In genomic region chr11:29100967-29101366, GRCh38 we compare ENCODE assay signal across 21 cellular contexts.
DNase-seq lines count a peak whose midpoint lies in the region; ATAC-seq, FAIRE-seq and TF ChIP-seq lines count a peak whose summit lies in the region.
"Had no signal": no experiment of that assay in that cellular context is flagged by ENCODE, and none has a peak within 500 bp of the region (broad histone marks: within the 10 kb centered on the region; RNA-seq: fewer than 3 reads in every experiment).

No MANE protein-coding gene starts in this region.

- H3K4me1 ChIP-seq in HepG2 (ENCODE audit: insufficient read depth, low read length) (no peaks in the 10 kb centered on the region), right lobe of liver (no peaks in the 10 kb centered on the region), IMR-90 (ENCODE audit: control insufficient read depth, insufficient read depth, low read length) (0 out of 2 replicates have a peak, but pooled peaks cover 2% of the 10 kb centered on the region), astrocyte (ENCODE audit: insufficient read depth, low read length) (no peaks in the 10 kb centered on the region)
- H3K4me1 ChIP-seq: BE2C, BLaER1 had no signal

- H2BK120ac ChIP-seq in IMR-90 (ENCODE audit: low read depth, low read length): peak overlapping the region; percentile 6; the same call in 1 of the 2 replicates

- no peaks in the 10 kb centered on the region for H3K36me3 ChIP-seq in HepG2 (replicated peaks in 1 of 2; ENCODE audit: control insufficient read depth in 1 of 2, insufficient read depth in 2 of 2, low read length in 2 of 2)
- H3K36me3 ChIP-seq in right lobe of liver: no peaks in the 10 kb centered on the region
- no peaks in the 10 kb centered on the region for H3K36me3 ChIP-seq in IMR-90 (ENCODE audit: control insufficient read depth, insufficient read depth, low read length)
- no peaks in the 10 kb centered on the region for H3K36me3 ChIP-seq in astrocyte (ENCODE audit: insufficient read depth, low read length)
- H3K36me3 ChIP-seq: BE2C, BLaER1 had no signal

- H2AK5ac ChIP-seq in IMR-90 (ENCODE audit: low read depth, low read length): no peak overlapping the region

- intact Hi-C loops in HepG2 (cut with micrococcal nuclease; ENCODE audit: unreplicated experiment): no loop called here
- intact Hi-C loops in right lobe of liver (cut with DNase I): no loop called here
- intact Hi-C loops in IMR-90 (cut with micrococcal nuclease): no loop called here

- no peak overlapping the region for H3K27ac Mint-ChIP-seq in astrocyte (ENCODE audit: unreplicated experiment)
- H3K27ac Mint-ChIP-seq: CD14-positive monocyte; CD4-positive, alpha-beta memory T cell; CD4-positive, CD25-positive, alpha-beta regulatory T cell had no signal

- H3K36me3 Mint-ChIP-seq in astrocyte (ENCODE audit: low read depth, unreplicated experiment): no peaks in the 10 kb centered on the region
- H3K36me3 Mint-ChIP-seq: CD14-positive monocyte; CD4-positive, alpha-beta memory T cell; CD4-positive, CD25-positive, alpha-beta regulatory T cell; CD8-positive, alpha-beta memory T cell had no signal

- H3K27me3 Mint-ChIP-seq in astrocyte (ENCODE audit: low read depth, unreplicated experiment): no peaks in the 10 kb centered on the region
- H3K27me3 Mint-ChIP-seq: CD4-positive, alpha-beta memory T cell; CD4-positive, CD25-positive, alpha-beta regulatory T cell; CD8-positive, alpha-beta memory T cell had no signal

- no peak overlapping the region for H3K23ac ChIP-seq in IMR-90 (ENCODE audit: low read depth, low read length)

- 24% methylated on average over 3 of the region's 3 CpGs for WGBS in HepG2 (ENCODE audit: low lambda C conversion rate)
- WGBS in right lobe of liver (ENCODE audit: insufficient coverage, low coverage, low lambda C conversion rate, missing lambda C conversion rate): 64% methylated on average over 3 of the region's 3 CpGs
- WGBS in IMR-90 (ENCODE audit: extremely low coverage in 2 of 2, insufficient read length in 1 of 2), 2 experiments: no CpG with 5 or more reads among the region's 3 CpGs

- no peak overlapping the region for H4K8ac ChIP-seq in IMR-90 (ENCODE audit: low read depth in 2 of 2, low read length in 2 of 2)

- no peak for DNase-seq in HepG2 (ENCODE audit: low spot score)
- DNase-seq in right lobe of liver: no peak
- no peak for DNase-seq in IMR-90
- DNase-seq in astrocyte (ENCODE audit: low read depth): no peak
- no peak for DNase-seq in KG1 (lab: John Stamatoyannopoulos, UW)
- no peak for DNase-seq in stimulated activated CD4-positive, alpha-beta T cell treated with anti-CD3 and anti-CD28 coated beads, Interleukin-4, amount 100 ng/mL, for 1 hour
- DNase-seq: ACHN; BE2C; C1 segment of cervical spinal cord; CD4-positive, alpha-beta memory T cell; CD4-positive, CD25-positive, alpha-beta regulatory T cell; CD8-positive, alpha-beta memory T cell; COR-L47; DMS79 treated with DMSO at 0.1 percent for 48 hours; GF-D8 had no signal

- ATAC-seq in HepG2 (no peak), right lobe of liver (no peak), IMR-90 (ENCODE audit: low read depth) (no peak), HG03095 (IDR thresholded peaks at IDR 0.05; ENCODE audit: unreplicated experiment) (no peak)

- in situ Hi-C loops in HepG2 (cut with HindIII; ENCODE audit: extremely low pct_ligation_motif_present, low pct_unique_long_range_greater_than_20kb) (no loop called here), IMR-90 (cut with MboI; ENCODE audit: low sequenced_read_pairs) (no loop called here)

- H2AFZ ChIP-seq in HepG2 (ENCODE audit: low read length): no peak overlapping the region
- no peak overlapping the region for H2AFZ ChIP-seq in IMR-90 (replicated peaks; ENCODE audit: low read length, poor library complexity)
- no peak overlapping the region for H2AFZ ChIP-seq in astrocyte (ENCODE audit: low read depth, low read length)

- TF ChIP-seq POLR2A in HepG2 (IDR thresholded peaks at IDR 0.05; ENCODE audit: insufficient read depth in 1 of 2, low read depth in 2 of 2, low read length in 2 of 2) (no peak), right lobe of liver (IDR thresholded peaks at IDR 0.05) (no peak), IMR-90 (IDR thresholded peaks at IDR 0.05; ENCODE audit: low read depth, low read length) (no peak)

- H3K9me3 ChIP-seq in HepG2 (ENCODE audit: low read length) (peaks cover 19% of the 10 kb centered on the region), right lobe of liver (no peaks in the 10 kb centered on the region), IMR-90 (ENCODE audit: control insufficient read depth, insufficient read depth, low read length) (peaks cover 6% of the 10 kb centered on the region), astrocyte (ENCODE audit: insufficient read depth, low read depth, low read length) (peaks cover 2% of the 10 kb centered on the region)
- H3K9me3 ChIP-seq: BE2C had no signal

- dilution Hi-C loops in IMR-90 (cut with HindIII; ENCODE audit: low sequenced_read_pairs, unreplicated experiment): no loop called here

- H4K91ac ChIP-seq in IMR-90 (ENCODE audit: insufficient read depth, low read depth, low read length): no peak overlapping the region

- H3K79me1 ChIP-seq in IMR-90 (ENCODE audit: low read depth in 1 of 2, low read length in 2 of 2): no peaks in the 10 kb centered on the region

- H3K9me3 Mint-ChIP-seq in astrocyte (ENCODE audit: unreplicated experiment): peaks cover 6% of the 10 kb centered on the region

- no peaks in the 10 kb centered on the region for H4K20me1 ChIP-seq in HepG2 (ENCODE audit: insufficient read depth, low read length)
- no peaks in the 10 kb centered on the region for H4K20me1 ChIP-seq in IMR-90 (ENCODE audit: insufficient read depth, low read length)
- H4K20me1 ChIP-seq in astrocyte (ENCODE audit: insufficient read depth, low read length): no peaks in the 10 kb centered on the region
- H4K20me1 ChIP-seq: BLaER1 had no signal

- no peak overlapping the region for H3K4me3 ChIP-seq in HepG2 (replicated peaks in 1 of 3; ENCODE audit: insufficient read depth in 1 of 3, low read depth in 2 of 3, low read length in 3 of 3)
- H3K4me3 ChIP-seq in right lobe of liver: no peak overlapping the region
- no peak overlapping the region for H3K4me3 ChIP-seq in IMR-90 (ENCODE audit: insufficient read depth, low read depth, low read length)
- H3K4me3 ChIP-seq in astrocyte (ENCODE audit: insufficient read depth, low read depth, low read length): no peak overlapping the region
- H3K4me3 ChIP-seq: BLaER1 had no signal

- H2BK5ac ChIP-seq in IMR-90 (ENCODE audit: low read depth, low read length, poor library complexity, severe bottlenecking): no peak overlapping the region

- H3K14ac ChIP-seq in IMR-90 (replicated peaks; ENCODE audit: low read depth, low read length): peak overlapping the region; percentile 28; the same call in 1 of the 2 replicates

- H3K4me2 ChIP-seq in HepG2 (ENCODE audit: low read depth, low read length): no peak overlapping the region
- H3K4me2 ChIP-seq in IMR-90 (ENCODE audit: low read depth, low read length): no peak overlapping the region
- H3K4me2 ChIP-seq in astrocyte (ENCODE audit: low read length): no peak overlapping the region
- H3K4me2 ChIP-seq: BLaER1 had no signal

- H3K4me3 Mint-ChIP-seq in astrocyte (ENCODE audit: unreplicated experiment): no peak overlapping the region
- H3K4me3 Mint-ChIP-seq: CD14-positive monocyte; CD4-positive, alpha-beta memory T cell; CD4-positive, CD25-positive, alpha-beta regulatory T cell; CD8-positive, alpha-beta memory T cell had no signal

- TF ChIP-seq EP300 in HepG2 (IDR thresholded peaks at IDR 0.05; ENCODE audit: low read depth in 2 of 2, low read length in 2 of 2) (no peak), HepG2 (CRISPR knock-in tag; IDR thresholded peaks at IDR 0.05; ENCODE audit: borderline replicate concordance) (no peak)

- H3K4me1 Mint-ChIP-seq in astrocyte (ENCODE audit: low read depth, unreplicated experiment): no peaks in the 10 kb centered on the region
- H3K4me1 Mint-ChIP-seq: CD14-positive monocyte; CD4-positive, alpha-beta memory T cell; CD8-positive, alpha-beta memory T cell had no signal

- H3K56ac ChIP-seq in IMR-90 (ENCODE audit: extremely low read depth, insufficient read depth, low read length): no peak overlapping the region

- no peak overlapping the region for H2AK9ac ChIP-seq in IMR-90 (replicated peaks; ENCODE audit: low read depth, low read length, poor library complexity)

- no peaks in the 10 kb centered on the region for H3K9me1 ChIP-seq in IMR-90 (ENCODE audit: insufficient read depth, low read length)

- no peak for TF ChIP-seq RAD21 in HepG2 (CRISPR knock-in tag; IDR thresholded peaks at IDR 0.05)
- no peak for TF ChIP-seq RAD21 in IMR-90 (IDR thresholded peaks at IDR 0.05; ENCODE audit: low read length)

- H3K27me3 ChIP-seq in HepG2 (ENCODE audit: control insufficient read depth in 1 of 2, insufficient read depth in 2 of 2, low read length in 2 of 2): no peaks in the 10 kb centered on the region
- H3K27me3 ChIP-seq in right lobe of liver: no peaks in the 10 kb centered on the region
- no peaks in the 10 kb centered on the region for H3K27me3 ChIP-seq in IMR-90 (ENCODE audit: control insufficient read depth, insufficient read depth, low read length)
- H3K27me3 ChIP-seq in astrocyte (ENCODE audit: insufficient read depth, low read length): no peaks in the 10 kb centered on the region
- H3K27me3 ChIP-seq: BE2C, BLaER1 had no signal

- BruUV-seq in HepG2 (replicated peaks; lab: Mats Ljungman, UMichigan): no TSS peak
- no TSS peak for BruUV-seq in IMR-90 (replicated peaks; lab: Mats Ljungman, UMichigan)

- H3K79me2 ChIP-seq in HepG2 (ENCODE audit: insufficient read depth, low read length) (no peaks in the 10 kb centered on the region), astrocyte (ENCODE audit: insufficient read depth, low read length) (no peaks in the 10 kb centered on the region)

- H2BK20ac ChIP-seq in IMR-90 (ENCODE audit: low read depth, low read length): 0 out of 2 replicates have a peak overlapping the region, but pooled peaks have one; percentile 65

- POLR2A ChIA-PET in HepG2 (lab: Yijun Ruan, JAX): no interaction called here
- POLR2A ChIA-PET in IMR-90 (lab: Charles Lee; ENCODE audit: unreplicated experiment): no interaction called here

- CTCF ChIA-PET in HepG2 (lab: Yijun Ruan, JAX; ENCODE audit: low intra/inter-chr PET ratio, low total read pairs) (no interaction called here), IMR-90 (lab: Yijun Ruan, JAX) (no interaction called here)

- no peak overlapping the region; the same call in 1 of the 2 replicates for H4K5ac ChIP-seq in IMR-90 (ENCODE audit: low read depth, low read length)

- no peak overlapping the region for H3K27ac ChIP-seq in HepG2 (ENCODE audit: extremely low read length, insufficient read depth, low read length)
- no peak overlapping the region for H3K27ac ChIP-seq in right lobe of liver
- H3K27ac ChIP-seq in IMR-90 (ENCODE audit: insufficient read depth, low read length): no peak overlapping the region
- no peak overlapping the region for H3K27ac ChIP-seq in astrocyte (ENCODE audit: low read depth, low read length)
- H3K27ac ChIP-seq: 22Rv1, BLaER1 had no signal

- no peak for FAIRE-seq in HepG2 (lab: Jason Lieb, UNC)
- peak; percentile 37 for FAIRE-seq in astrocyte (lab: Jason Lieb, UNC)
- FAIRE-seq: GM12892, GM18507 had no signal

- H3K9ac ChIP-seq in HepG2 (ENCODE audit: insufficient read depth, low read depth, low read length) (no peak overlapping the region), IMR-90 (ENCODE audit: low read depth, low read length) (no peak overlapping the region), astrocyte (ENCODE audit: low read length) (no peak overlapping the region)
- H3K9ac ChIP-seq: BLaER1 had no signal

- no peak overlapping the region for H3K4ac ChIP-seq in IMR-90 (ENCODE audit: low read depth, low read length)

- H2BK15ac ChIP-seq in IMR-90 (ENCODE audit: low read depth, low read length): peak overlapping the region; percentile 1; the same call in 1 of the 3 replicates

- no peak overlapping the region; the same call in 1 of the 2 replicates for H3K18ac ChIP-seq in IMR-90 (ENCODE audit: low read depth, low read length)

- TF ChIP-seq CTCF in HepG2 (CRISPR knock-in tag; IDR thresholded peaks at IDR 0.05) (no peak), right lobe of liver (IDR thresholded peaks at IDR 0.05) (no peak), IMR-90 (conservative IDR thresholded peaks at IDR 0.05; ENCODE audit: low read depth, low read length) (no peak), astrocyte (IDR thresholded peaks at IDR 0.05; ENCODE audit: insufficient read depth, low read depth, low read length) (no peak)
